In the genomic region with DNA sequence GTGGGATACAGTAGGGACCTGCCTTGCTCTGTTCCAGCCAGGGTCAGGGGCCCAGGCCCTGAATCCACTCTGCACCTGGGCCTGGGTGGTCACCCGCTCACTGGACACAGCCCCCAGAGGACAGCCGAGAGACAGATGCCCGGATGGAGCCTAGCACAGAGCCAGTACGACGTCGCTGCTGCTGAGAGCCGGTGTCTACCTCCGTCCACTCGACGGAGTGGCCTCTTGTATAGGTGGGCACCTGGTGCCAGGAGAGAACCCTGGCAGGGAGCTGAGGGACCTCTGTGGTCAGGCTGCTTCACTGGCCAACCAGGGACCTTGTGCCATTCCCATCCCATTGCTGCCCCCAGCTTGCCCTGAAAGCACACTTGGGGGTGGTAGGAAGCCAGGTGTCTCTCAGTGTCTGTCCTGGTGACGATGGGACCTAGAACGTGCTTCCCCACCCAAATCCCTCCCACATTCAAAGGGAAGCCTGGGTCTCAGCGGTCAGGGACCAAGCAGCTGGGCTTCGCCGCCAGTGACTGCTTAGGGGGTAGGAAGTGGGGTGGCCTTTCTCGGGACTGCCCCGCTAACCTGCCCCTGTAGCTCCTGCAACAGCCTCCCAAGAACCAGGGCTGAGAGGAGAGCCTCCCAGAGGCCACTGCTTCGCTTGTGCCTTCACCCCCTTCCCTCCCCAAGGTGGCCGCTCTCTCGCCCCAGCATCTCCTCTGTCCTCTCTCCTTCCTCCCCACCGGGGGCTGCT, we compare ENCODE assay signal across 2 cellular contexts.
TF ChIP-seq lines count a peak whose summit lies in the region.

No MANE protein-coding gene starts in this region.

TF ChIP-seq in liver, 16 proteins besides CTCF, POLR2A, EP300 and RAD21:
- TF ChIP-seq RXRA (IDR thresholded peaks at IDR 0.05) (no peak), FOXA1 (IDR thresholded peaks at IDR 0.05) (no peak), NR2F2 (IDR thresholded peaks at IDR 0.05) (no peak), FOXA2 (IDR thresholded peaks at IDR 0.05) (no peak), SP1 (IDR thresholded peaks at IDR 0.05) (no peak), JUND (IDR thresholded peaks at IDR 0.05) (no peak), HNF4A (conservative IDR thresholded peaks at IDR 0.05) (no peak), HNF4G (IDR thresholded peaks at IDR 0.05) (no peak)
- TF ChIP-seq, protein P1, sequence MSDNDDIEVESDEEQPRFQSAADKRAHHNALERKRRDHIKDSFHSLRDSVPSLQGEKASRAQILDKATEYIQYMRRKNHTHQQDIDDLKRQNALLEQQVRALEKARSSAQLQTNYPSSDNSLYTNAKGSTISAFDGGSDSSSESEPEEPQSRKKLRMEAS (IDR thresholded peaks at IDR 0.05), result no peak
TF ChIP-seq in liver: peak in this region for 0.

TF ChIP-seq in HepG2, 621 proteins besides CTCF, POLR2A, EP300 and RAD21:
- TF ChIP-seq RAD51 (IDR thresholded peaks at IDR 0.05; ENCODE audit: borderline replicate concordance) (no peak), ZBTB38 (CRISPR knock-in tag; IDR thresholded peaks at IDR 0.05) (no peak), HES4 (CRISPR knock-in tag; IDR thresholded peaks at IDR 0.05; ENCODE audit: borderline replicate concordance) (no peak), ZFP41 (CRISPR knock-in tag; IDR thresholded peaks at IDR 0.05; ENCODE audit: borderline replicate concordance) (no peak), JARID2 (CRISPR knock-in tag; IDR thresholded peaks at IDR 0.05; ENCODE audit: insufficient replicate concordance) (no peak), ZNF431 (CRISPR knock-in tag; IDR thresholded peaks at IDR 0.05; ENCODE audit: borderline replicate concordance, low read depth) (no peak), NR2C2 (CRISPR knock-in tag; IDR thresholded peaks at IDR 0.05; ENCODE audit: borderline replicate concordance) (no peak), NPAS2 (CRISPR knock-in tag; IDR thresholded peaks at IDR 0.05; ENCODE audit: borderline replicate concordance) (no peak), ZSCAN9 (CRISPR knock-in tag; IDR thresholded peaks at IDR 0.05; ENCODE audit: borderline replicate concordance) (no peak), SRSF4 (IDR thresholded peaks at IDR 0.05; ENCODE audit: low read depth, low read length, poor library complexity, severe bottlenecking) (no peak)
- TF ChIP-seq, protein P2, sequence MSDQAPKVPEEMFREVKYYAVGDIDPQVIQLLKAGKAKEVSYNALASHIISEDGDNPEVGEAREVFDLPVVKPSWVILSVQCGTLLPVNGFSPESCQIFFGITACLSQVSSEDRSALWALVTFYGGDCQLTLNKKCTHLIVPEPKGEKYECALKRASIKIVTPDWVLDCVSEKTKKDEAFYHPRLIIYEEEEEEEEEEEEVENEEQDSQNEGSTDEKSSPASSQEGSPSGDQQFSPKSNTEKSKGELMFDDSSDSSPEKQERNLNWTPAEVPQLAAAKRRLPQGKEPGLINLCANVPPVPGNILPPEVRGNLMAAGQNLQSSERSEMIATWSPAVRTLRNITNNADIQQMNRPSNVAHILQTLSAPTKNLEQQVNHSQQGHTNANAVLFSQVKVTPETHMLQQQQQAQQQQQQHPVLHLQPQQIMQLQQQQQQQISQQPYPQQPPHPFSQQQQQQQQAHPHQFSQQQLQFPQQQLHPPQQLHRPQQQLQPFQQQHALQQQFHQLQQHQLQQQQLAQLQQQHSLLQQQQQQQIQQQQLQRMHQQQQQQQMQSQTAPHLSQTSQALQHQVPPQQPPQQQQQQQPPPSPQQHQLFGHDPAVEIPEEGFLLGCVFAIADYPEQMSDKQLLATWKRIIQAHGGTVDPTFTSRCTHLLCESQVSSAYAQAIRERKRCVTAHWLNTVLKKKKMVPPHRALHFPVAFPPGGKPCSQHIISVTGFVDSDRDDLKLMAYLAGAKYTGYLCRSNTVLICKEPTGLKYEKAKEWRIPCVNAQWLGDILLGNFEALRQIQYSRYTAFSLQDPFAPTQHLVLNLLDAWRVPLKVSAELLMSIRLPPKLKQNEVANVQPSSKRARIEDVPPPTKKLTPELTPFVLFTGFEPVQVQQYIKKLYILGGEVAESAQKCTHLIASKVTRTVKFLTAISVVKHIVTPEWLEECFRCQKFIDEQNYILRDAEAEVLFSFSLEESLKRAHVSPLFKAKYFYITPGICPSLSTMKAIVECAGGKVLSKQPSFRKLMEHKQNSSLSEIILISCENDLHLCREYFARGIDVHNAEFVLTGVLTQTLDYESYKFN (CRISPR knock-in tag; conservative IDR thresholded peaks at IDR 0.05), result no peak
- TF ChIP-seq, protein P3, sequence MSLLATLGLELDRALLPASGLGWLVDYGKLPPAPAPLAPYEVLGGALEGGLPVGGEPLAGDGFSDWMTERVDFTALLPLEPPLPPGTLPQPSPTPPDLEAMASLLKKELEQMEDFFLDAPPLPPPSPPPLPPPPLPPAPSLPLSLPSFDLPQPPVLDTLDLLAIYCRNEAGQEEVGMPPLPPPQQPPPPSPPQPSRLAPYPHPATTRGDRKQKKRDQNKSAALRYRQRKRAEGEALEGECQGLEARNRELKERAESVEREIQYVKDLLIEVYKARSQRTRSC (CRISPR knock-in tag; IDR thresholded peaks at IDR 0.05; ENCODE audit: low read depth), result no peak
- TF ChIP-seq, protein P4, sequence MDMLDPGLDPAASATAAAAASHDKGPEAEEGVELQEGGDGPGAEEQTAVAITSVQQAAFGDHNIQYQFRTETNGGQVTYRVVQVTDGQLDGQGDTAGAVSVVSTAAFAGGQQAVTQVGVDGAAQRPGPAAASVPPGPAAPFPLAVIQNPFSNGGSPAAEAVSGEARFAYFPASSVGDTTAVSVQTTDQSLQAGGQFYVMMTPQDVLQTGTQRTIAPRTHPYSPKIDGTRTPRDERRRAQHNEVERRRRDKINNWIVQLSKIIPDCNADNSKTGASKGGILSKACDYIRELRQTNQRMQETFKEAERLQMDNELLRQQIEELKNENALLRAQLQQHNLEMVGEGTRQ (IDR thresholded peaks at IDR 0.05; ENCODE audit: low read depth, low read length), result no peak
- TF ChIP-seq, protein P4 (CRISPR knock-in tag; IDR thresholded peaks at IDR 0.05; ENCODE audit: borderline replicate concordance), result no peak
- TF ChIP-seq, protein P5, sequence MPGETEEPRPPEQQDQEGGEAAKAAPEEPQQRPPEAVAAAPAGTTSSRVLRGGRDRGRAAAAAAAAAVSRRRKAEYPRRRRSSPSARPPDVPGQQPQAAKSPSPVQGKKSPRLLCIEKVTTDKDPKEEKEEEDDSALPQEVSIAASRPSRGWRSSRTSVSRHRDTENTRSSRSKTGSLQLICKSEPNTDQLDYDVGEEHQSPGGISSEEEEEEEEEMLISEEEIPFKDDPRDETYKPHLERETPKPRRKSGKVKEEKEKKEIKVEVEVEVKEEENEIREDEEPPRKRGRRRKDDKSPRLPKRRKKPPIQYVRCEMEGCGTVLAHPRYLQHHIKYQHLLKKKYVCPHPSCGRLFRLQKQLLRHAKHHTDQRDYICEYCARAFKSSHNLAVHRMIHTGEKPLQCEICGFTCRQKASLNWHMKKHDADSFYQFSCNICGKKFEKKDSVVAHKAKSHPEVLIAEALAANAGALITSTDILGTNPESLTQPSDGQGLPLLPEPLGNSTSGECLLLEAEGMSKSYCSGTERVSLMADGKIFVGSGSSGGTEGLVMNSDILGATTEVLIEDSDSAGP (CRISPR knock-in tag; IDR thresholded peaks at IDR 0.05; ENCODE audit: borderline replicate concordance), result no peak
- TF ChIP-seq, protein P6, sequence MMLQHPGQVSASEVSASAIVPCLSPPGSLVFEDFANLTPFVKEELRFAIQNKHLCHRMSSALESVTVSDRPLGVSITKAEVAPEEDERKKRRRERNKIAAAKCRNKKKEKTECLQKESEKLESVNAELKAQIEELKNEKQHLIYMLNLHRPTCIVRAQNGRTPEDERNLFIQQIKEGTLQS (CRISPR knock-in tag; IDR thresholded peaks at IDR 0.05), result no peak
- TF ChIP-seq, protein P7, sequence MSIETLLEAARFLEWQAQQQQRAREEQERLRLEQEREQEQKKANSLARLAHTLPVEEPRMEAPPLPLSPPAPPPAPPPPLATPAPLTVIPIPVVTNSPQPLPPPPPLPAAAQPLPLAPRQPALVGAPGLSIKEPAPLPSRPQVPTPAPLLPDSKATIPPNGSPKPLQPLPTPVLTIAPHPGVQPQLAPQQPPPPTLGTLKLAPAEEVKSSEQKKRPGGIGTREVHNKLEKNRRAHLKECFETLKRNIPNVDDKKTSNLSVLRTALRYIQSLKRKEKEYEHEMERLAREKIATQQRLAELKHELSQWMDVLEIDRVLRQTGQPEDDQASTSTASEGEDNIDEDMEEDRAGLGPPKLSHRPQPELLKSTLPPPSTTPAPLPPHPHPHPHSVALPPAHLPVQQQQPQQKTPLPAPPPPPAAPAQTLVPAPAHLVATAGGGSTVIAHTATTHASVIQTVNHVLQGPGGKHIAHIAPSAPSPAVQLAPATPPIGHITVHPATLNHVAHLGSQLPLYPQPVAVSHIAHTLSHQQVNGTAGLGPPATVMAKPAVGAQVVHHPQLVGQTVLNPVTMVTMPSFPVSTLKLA (IDR thresholded peaks at IDR 0.05), result no peak
- TF ChIP-seq, protein P8, sequence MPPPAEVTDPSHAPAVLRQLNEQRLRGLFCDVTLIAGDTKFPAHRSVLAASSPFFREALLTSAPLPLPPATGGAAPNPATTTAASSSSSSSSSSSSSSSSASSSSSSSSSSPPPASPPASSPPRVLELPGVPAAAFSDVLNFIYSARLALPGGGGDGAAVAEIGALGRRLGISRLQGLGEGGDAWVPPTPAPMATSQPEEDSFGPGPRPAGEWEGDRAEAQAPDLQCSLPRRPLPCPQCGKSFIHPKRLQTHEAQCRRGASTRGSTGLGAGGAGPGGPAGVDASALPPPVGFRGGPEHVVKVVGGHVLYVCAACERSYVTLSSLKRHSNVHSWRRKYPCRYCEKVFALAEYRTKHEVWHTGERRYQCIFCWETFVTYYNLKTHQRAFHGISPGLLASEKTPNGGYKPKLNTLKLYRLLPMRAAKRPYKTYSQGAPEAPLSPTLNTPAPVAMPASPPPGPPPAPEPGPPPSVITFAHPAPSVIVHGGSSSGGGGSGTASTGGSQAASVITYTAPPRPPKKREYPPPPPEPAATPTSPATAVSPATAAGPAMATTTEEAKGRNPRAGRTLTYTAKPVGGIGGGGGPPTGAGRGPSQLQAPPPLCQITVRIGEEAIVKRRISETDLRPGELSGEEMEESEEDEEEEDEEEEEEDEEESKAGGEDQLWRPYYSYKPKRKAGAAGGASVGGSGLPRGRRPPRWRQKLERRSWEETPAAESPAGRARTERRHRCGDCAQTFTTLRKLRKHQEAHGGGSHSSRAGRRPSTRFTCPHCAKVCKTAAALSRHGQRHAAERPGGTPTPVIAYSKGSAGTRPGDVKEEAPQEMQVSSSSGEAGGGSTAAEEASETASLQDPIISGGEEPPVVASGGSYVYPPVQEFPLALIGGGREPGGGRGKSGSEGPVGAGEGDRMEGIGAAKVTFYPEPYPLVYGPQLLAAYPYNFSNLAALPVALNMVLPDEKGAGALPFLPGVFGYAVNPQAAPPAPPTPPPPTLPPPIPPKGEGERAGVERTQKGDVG (CRISPR knock-in tag; IDR thresholded peaks at IDR 0.05; ENCODE audit: borderline replicate concordance), result no peak
- TF ChIP-seq, protein P9, sequence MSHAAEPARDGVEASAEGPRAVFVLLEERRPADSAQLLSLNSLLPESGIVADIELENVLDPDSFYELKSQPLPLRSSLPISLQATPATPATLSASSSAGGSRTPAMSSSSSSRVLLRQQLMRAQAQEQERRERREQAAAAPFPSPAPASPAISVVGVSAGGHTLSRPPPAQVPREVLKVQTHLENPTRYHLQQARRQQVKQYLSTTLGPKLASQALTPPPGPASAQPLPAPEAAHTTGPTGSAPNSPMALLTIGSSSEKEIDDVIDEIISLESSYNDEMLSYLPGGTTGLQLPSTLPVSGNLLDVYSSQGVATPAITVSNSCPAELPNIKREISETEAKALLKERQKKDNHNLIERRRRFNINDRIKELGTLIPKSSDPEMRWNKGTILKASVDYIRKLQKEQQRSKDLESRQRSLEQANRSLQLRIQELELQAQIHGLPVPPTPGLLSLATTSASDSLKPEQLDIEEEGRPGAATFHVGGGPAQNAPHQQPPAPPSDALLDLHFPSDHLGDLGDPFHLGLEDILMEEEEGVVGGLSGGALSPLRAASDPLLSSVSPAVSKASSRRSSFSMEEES (CRISPR knock-in tag; IDR thresholded peaks at IDR 0.05), result no peak
- TF ChIP-seq, protein P10, sequence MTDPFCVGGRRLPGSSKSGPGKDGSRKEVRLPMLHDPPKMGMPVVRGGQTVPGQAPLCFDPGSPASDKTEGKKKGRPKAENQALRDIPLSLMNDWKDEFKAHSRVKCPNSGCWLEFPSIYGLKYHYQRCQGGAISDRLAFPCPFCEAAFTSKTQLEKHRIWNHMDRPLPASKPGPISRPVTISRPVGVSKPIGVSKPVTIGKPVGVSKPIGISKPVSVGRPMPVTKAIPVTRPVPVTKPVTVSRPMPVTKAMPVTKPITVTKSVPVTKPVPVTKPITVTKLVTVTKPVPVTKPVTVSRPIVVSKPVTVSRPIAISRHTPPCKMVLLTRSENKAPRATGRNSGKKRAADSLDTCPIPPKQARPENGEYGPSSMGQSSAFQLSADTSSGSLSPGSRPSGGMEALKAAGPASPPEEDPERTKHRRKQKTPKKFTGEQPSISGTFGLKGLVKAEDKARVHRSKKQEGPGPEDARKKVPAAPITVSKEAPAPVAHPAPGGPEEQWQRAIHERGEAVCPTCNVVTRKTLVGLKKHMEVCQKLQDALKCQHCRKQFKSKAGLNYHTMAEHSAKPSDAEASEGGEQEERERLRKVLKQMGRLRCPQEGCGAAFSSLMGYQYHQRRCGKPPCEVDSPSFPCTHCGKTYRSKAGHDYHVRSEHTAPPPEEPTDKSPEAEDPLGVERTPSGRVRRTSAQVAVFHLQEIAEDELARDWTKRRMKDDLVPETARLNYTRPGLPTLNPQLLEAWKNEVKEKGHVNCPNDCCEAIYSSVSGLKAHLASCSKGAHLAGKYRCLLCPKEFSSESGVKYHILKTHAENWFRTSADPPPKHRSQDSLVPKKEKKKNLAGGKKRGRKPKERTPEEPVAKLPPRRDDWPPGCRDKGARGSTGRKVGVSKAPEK (CRISPR knock-in tag; IDR thresholded peaks at IDR 0.05; ENCODE audit: borderline replicate concordance), result no peak
